In genomic region chrX:127552571-127552970, GRCh38 we compare ENCODE assay signal across 28 cellular contexts.
"Had no signal": no experiment of that assay in that cellular context is flagged by ENCODE, and none has a peak within 500 bp of the region (broad histone marks: within the 10 kb centered on the region; RNA-seq: fewer than 3 reads in every experiment).

No MANE protein-coding gene starts in this region.

- H3K36me3 ChIP-seq: colonic mucosa, esophagus squamous epithelium, left lung, ovary, sigmoid colon, stomach, tibial artery had no signal

- H3K4me1 ChIP-seq: colonic mucosa, esophagus squamous epithelium, left lung, psoas muscle, sigmoid colon, stomach, testis, tibial artery had no signal

- H3K27ac Mint-ChIP-seq: dendritic cell treated with granulocyte-macrophage colony-stimulating factor and Interleukin-4, amounts not matched to agents 40 ng/mL and 50 ng/mL, for 4 days; endodermal cell; naive thymus-derived CD4-positive, alpha-beta T cell; nephron; stimulated activated effector memory CD8-positive, alpha-beta T cell treated with anti-CD3 and anti-CD28 coated beads, Interleukin-12 subunit alpha, Interleukin-12 subunit beta, amount 100 ng/mL, for 72 hours; type B pancreatic cell had no signal

- H3K4me3 Mint-ChIP-seq: dendritic cell treated with granulocyte-macrophage colony-stimulating factor and Interleukin-4, amounts not matched to agents 40 ng/mL and 50 ng/mL, for 4 days; endodermal cell; naive thymus-derived CD4-positive, alpha-beta T cell; nephron; stimulated activated effector memory CD8-positive, alpha-beta T cell treated with anti-CD3 and anti-CD28 coated beads, Interleukin-12 subunit alpha, Interleukin-12 subunit beta, amount 100 ng/mL, for 72 hours; type B pancreatic cell had no signal

- H3K9me3 Mint-ChIP-seq: dendritic cell treated with granulocyte-macrophage colony-stimulating factor and Interleukin-4, amounts not matched to agents 40 ng/mL and 50 ng/mL, for 4 days; type B pancreatic cell had no signal

- H3K36me3 Mint-ChIP-seq: naive thymus-derived CD4-positive, alpha-beta T cell; stimulated activated effector memory CD8-positive, alpha-beta T cell treated with anti-CD3 and anti-CD28 coated beads, Interleukin-12 subunit alpha, Interleukin-12 subunit beta, amount 100 ng/mL, for 72 hours; type B pancreatic cell had no signal

- H3K4me3 ChIP-seq: colonic mucosa, esophagus squamous epithelium, left lung, ovary, psoas muscle, sigmoid colon, stomach, testis, tibial artery had no signal

- ATAC-seq: left cardiac atrium; left lung; naive thymus-derived CD4-positive, alpha-beta T cell; psoas muscle; right cardiac atrium; stimulated activated effector memory CD8-positive, alpha-beta T cell treated with anti-CD3 and anti-CD28 coated beads, Interleukin-12 subunit alpha, Interleukin-12 subunit beta, amount 100 ng/mL, for 72 hours had no signal

- H3K27ac ChIP-seq: colonic mucosa, esophagus squamous epithelium, left lung, ovary, psoas muscle, sigmoid colon, stomach, testis, tibial artery had no signal

- FAIRE-seq: islet of Langerhans had no signal

- DNase-seq: colonic mucosa; effector CD8-positive, alpha-beta T cell; endodermal cell; esophagus squamous epithelium; foreskin melanocyte; hypothalamus; left cardiac atrium; left lung; mesenchymal stem cell; midbrain; naive thymus-derived CD4-positive, alpha-beta T cell; occipital lobe; ovary; posterior cingulate gyrus; psoas muscle; right cardiac atrium; sigmoid colon; stimulated activated CD4-positive, alpha-beta T cell treated with anti-CD3 and anti-CD28 coated beads, Interleukin-2, amount 100 ng/mL, for 24 hours; stimulated activated CD4-positive, alpha-beta T cell treated with anti-CD3 and anti-CD28 coated beads, Interleukin-4, amount 100 ng/mL, for 24 hours; stimulated activated naive CD4-positive, alpha-beta T cell treated with Interleukin-2 at 50 U/mL for 16 hours; stomach; testis; tibial artery had no signal

- H3K9me3 ChIP-seq: colonic mucosa, esophagus squamous epithelium, left lung, ovary, psoas muscle, sigmoid colon, testis, tibial artery had no signal

- H3K27me3 ChIP-seq: colonic mucosa, esophagus squamous epithelium, left lung, ovary, sigmoid colon, stomach, testis, tibial artery had no signal

- H3K4me1 Mint-ChIP-seq: endodermal cell; naive thymus-derived CD4-positive, alpha-beta T cell; nephron; stimulated activated effector memory CD8-positive, alpha-beta T cell treated with anti-CD3 and anti-CD28 coated beads, Interleukin-12 subunit alpha, Interleukin-12 subunit beta, amount 100 ng/mL, for 72 hours had no signal

- H3K27me3 Mint-ChIP-seq: naive thymus-derived CD4-positive, alpha-beta T cell; type B pancreatic cell had no signal
